ENCODE assay signal across 1 cellular context in the genomic region with DNA sequence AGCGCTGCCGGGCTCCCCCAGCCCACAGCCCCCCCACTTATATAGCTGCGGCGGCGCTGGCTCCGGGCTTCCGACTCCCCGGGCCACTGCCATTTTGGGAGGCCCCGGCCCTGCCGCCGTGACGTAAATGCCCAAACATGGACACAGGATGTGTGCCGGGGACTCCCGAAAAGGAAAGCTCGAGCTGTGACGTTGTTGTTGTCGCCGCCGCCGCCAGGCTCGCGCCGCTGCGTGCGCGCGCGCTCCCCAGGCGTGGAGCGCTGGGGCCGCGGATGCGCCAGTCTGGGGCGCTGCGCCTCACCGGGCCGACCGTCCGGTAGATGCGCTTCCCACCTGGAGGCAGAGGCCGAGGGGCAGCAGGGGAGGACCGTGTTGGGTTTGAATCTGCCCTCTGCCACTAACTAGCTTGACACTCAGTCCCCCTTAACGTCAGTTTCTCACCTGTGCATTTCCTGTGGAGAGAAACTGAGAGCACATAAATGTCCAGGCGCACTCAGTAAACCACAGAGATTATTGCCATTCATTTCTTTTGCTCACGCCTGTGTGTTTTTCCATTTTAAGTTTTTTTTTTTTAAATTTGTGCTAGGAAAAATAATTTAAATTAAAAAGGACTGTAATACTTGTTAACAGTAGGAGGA.
TF ChIP-seq lines count a peak whose summit lies in the region.

A gene (minus strand): TSS at position 15 of the 638 bp plus-strand sequence. CDS start 231 bp downstream, outside the sequence.

TF ChIP-seq in HEK293, 187 proteins besides CTCF, POLR2A, EP300 and RAD21 (continued from another document):
- TF ChIP-seq, protein P1, sequence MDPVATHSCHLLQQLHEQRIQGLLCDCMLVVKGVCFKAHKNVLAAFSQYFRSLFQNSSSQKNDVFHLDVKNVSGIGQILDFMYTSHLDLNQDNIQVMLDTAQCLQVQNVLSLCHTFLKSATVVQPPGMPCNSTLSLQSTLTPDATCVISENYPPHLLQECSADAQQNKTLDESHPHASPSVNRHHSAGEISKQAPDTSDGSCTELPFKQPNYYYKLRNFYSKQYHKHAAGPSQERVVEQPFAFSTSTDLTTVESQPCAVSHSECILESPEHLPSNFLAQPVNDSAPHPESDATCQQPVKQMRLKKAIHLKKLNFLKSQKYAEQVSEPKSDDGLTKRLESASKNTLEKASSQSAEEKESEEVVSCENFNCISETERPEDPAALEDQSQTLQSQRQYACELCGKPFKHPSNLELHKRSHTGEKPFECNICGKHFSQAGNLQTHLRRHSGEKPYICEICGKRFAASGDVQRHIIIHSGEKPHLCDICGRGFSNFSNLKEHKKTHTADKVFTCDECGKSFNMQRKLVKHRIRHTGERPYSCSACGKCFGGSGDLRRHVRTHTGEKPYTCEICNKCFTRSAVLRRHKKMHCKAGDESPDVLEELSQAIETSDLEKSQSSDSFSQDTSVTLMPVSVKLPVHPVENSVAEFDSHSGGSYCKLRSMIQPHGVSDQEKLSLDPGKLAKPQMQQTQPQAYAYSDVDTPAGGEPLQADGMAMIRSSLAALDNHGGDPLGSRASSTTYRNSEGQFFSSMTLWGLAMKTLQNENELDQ (tag by site-specific recombination; IDR thresholded peaks at IDR 0.05; ENCODE audit: low read depth), result no peak
- TF ChIP-seq ZNF660 (tag by site-specific recombination; IDR thresholded peaks at IDR 0.05), result no peak
- TF ChIP-seq, protein P2, sequence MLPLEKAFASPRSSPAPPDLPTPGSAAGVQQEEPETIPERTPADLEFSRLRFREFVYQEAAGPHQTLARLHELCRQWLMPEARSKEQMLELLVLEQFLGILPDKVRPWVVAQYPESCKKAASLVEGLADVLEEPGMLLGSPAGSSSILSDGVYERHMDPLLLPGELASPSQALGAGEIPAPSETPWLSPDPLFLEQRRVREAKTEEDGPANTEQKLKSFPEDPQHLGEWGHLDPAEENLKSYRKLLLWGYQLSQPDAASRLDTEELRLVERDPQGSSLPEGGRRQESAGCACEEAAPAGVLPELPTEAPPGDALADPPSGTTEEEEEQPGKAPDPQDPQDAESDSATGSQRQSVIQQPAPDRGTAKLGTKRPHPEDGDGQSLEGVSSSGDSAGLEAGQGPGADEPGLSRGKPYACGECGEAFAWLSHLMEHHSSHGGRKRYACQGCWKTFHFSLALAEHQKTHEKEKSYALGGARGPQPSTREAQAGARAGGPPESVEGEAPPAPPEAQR (tag by site-specific recombination; IDR thresholded peaks at IDR 0.05), result no peak
- TF ChIP-seq, protein P3, sequence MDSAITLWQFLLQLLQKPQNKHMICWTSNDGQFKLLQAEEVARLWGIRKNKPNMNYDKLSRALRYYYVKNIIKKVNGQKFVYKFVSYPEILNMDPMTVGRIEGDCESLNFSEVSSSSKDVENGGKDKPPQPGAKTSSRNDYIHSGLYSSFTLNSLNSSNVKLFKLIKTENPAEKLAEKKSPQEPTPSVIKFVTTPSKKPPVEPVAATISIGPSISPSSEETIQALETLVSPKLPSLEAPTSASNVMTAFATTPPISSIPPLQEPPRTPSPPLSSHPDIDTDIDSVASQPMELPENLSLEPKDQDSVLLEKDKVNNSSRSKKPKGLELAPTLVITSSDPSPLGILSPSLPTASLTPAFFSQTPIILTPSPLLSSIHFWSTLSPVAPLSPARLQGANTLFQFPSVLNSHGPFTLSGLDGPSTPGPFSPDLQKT (IDR thresholded peaks at IDR 0.05; ENCODE audit: borderline replicate concordance, low read depth, low read length), result peak; percentile 87; the same call in 1 of the 2 replicates
- TF ChIP-seq ZNF549 (tag by site-specific recombination; IDR thresholded peaks at IDR 0.05), result no peak
- no peak for TF ChIP-seq BCL11A (tag by site-specific recombination; IDR thresholded peaks at IDR 0.05; ENCODE audit: low read depth)
- no peak for TF ChIP-seq ZNF174 (tag by site-specific recombination; IDR thresholded peaks at IDR 0.05)
- TF ChIP-seq ZNF214 (tag by site-specific recombination; IDR thresholded peaks at IDR 0.05; ENCODE audit: borderline replicate concordance), result no peak
- no peak for TF ChIP-seq ZNF707 (tag by site-specific recombination; IDR thresholded peaks at IDR 0.05)
- TF ChIP-seq ZNF629 (tag by site-specific recombination; IDR thresholded peaks at IDR 0.05), result peak; percentile 84
- TF ChIP-seq, protein P4, sequence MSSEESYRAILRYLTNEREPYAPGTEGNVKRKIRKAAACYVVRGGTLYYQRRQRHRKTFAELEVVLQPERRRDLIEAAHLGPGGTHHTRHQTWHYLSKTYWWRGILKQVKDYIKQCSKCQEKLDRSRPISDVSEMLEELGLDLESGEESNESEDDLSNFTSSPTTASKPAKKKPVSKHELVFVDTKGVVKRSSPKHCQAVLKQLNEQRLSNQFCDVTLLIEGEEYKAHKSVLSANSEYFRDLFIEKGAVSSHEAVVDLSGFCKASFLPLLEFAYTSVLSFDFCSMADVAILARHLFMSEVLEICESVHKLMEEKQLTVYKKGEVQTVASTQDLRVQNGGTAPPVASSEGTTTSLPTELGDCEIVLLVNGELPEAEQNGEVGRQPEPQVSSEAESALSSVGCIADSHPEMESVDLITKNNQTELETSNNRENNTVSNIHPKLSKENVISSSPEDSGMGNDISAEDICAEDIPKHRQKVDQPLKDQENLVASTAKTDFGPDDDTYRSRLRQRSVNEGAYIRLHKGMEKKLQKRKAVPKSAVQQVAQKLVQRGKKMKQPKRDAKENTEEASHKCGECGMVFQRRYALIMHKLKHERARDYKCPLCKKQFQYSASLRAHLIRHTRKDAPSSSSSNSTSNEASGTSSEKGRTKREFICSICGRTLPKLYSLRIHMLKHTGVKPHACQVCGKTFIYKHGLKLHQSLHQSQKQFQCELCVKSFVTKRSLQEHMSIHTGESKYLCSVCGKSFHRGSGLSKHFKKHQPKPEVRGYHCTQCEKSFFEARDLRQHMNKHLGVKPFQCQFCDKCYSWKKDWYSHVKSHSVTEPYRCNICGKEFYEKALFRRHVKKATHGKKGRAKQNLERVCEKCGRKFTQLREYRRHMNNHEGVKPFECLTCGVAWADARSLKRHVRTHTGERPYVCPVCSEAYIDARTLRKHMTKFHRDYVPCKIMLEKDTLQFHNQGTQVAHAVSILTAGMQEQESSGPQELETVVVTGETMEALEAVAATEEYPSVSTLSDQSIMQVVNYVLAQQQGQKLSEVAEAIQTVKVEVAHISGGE (tag by site-specific recombination; conservative IDR thresholded peaks at IDR 0.05; ENCODE audit: low read depth), result no peak
- no peak for TF ChIP-seq ZNF302 (tag by site-specific recombination; IDR thresholded peaks at IDR 0.05; ENCODE audit: low read depth)
- TF ChIP-seq, protein P5, sequence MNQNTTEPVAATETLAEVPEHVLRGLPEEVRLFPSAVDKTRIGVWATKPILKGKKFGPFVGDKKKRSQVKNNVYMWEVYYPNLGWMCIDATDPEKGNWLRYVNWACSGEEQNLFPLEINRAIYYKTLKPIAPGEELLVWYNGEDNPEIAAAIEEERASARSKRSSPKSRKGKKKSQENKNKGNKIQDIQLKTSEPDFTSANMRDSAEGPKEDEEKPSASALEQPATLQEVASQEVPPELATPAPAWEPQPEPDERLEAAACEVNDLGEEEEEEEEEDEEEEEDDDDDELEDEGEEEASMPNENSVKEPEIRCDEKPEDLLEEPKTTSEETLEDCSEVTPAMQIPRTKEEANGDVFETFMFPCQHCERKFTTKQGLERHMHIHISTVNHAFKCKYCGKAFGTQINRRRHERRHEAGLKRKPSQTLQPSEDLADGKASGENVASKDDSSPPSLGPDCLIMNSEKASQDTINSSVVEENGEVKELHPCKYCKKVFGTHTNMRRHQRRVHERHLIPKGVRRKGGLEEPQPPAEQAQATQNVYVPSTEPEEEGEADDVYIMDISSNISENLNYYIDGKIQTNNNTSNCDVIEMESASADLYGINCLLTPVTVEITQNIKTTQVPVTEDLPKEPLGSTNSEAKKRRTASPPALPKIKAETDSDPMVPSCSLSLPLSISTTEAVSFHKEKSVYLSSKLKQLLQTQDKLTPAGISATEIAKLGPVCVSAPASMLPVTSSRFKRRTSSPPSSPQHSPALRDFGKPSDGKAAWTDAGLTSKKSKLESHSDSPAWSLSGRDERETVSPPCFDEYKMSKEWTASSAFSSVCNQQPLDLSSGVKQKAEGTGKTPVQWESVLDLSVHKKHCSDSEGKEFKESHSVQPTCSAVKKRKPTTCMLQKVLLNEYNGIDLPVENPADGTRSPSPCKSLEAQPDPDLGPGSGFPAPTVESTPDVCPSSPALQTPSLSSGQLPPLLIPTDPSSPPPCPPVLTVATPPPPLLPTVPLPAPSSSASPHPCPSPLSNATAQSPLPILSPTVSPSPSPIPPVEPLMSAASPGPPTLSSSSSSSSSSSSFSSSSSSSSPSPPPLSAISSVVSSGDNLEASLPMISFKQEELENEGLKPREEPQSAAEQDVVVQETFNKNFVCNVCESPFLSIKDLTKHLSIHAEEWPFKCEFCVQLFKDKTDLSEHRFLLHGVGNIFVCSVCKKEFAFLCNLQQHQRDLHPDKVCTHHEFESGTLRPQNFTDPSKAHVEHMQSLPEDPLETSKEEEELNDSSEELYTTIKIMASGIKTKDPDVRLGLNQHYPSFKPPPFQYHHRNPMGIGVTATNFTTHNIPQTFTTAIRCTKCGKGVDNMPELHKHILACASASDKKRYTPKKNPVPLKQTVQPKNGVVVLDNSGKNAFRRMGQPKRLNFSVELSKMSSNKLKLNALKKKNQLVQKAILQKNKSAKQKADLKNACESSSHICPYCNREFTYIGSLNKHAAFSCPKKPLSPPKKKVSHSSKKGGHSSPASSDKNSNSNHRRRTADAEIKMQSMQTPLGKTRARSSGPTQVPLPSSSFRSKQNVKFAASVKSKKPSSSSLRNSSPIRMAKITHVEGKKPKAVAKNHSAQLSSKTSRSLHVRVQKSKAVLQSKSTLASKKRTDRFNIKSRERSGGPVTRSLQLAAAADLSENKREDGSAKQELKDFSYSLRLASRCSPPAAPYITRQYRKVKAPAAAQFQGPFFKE (tag by site-specific recombination; IDR thresholded peaks at IDR 0.05; ENCODE audit: borderline replicate concordance), result no peak
- TF ChIP-seq ZBTB8A (tag by site-specific recombination; IDR thresholded peaks at IDR 0.05), result no peak
- TF ChIP-seq ZNF221 (tag by site-specific recombination; IDR thresholded peaks at IDR 0.05; ENCODE audit: borderline replicate concordance), result no peak
- TF ChIP-seq ZFP41 (tag by site-specific recombination; IDR thresholded peaks at IDR 0.05; ENCODE audit: borderline replicate concordance), result no peak
- TF ChIP-seq GLIS1 (tag by site-specific recombination; IDR thresholded peaks at IDR 0.05), result no peak
- TF ChIP-seq TRIM28 (IDR thresholded peaks at IDR 0.05; ENCODE audit: borderline replicate concordance, low read length), result no peak
- TF ChIP-seq ZNF350 (tag by site-specific recombination; IDR thresholded peaks at IDR 0.05), result no peak
- no peak for TF ChIP-seq ZNF600 (tag by site-specific recombination; IDR thresholded peaks at IDR 0.05)
- no peak for TF ChIP-seq ZNF146 (tag by site-specific recombination; IDR thresholded peaks at IDR 0.05)
- peak; percentile 53; the same call in 1 of the 2 replicates for TF ChIP-seq ZBTB21 (tag by site-specific recombination; IDR thresholded peaks at IDR 0.05)
- TF ChIP-seq ZNF324 (tag by site-specific recombination; IDR thresholded peaks at IDR 0.05), result no peak
- TF ChIP-seq, protein P6, sequence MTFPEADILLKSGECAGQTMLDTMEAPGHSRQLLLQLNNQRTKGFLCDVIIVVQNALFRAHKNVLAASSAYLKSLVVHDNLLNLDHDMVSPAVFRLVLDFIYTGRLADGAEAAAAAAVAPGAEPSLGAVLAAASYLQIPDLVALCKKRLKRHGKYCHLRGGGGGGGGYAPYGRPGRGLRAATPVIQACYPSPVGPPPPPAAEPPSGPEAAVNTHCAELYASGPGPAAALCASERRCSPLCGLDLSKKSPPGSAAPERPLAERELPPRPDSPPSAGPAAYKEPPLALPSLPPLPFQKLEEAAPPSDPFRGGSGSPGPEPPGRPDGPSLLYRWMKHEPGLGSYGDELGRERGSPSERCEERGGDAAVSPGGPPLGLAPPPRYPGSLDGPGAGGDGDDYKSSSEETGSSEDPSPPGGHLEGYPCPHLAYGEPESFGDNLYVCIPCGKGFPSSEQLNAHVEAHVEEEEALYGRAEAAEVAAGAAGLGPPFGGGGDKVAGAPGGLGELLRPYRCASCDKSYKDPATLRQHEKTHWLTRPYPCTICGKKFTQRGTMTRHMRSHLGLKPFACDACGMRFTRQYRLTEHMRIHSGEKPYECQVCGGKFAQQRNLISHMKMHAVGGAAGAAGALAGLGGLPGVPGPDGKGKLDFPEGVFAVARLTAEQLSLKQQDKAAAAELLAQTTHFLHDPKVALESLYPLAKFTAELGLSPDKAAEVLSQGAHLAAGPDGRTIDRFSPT (tag by site-specific recombination; IDR thresholded peaks at IDR 0.05), result no peak
- TF ChIP-seq ZNF768 (tag by site-specific recombination; IDR thresholded peaks at IDR 0.05), result no peak
